Comparison of ENCODE assay signal across 24 cellular contexts in genomic region chr16:85037721-85038120, GRCh38.
"Had no signal": no experiment of that assay in that cellular context is flagged by ENCODE, and none has a peak within 500 bp of the region (broad histone marks: within the 10 kb centered on the region; RNA-seq: fewer than 3 reads in every experiment).

No MANE protein-coding gene starts in this region.

- H3K36me3 Mint-ChIP-seq: activated CD8-positive, alpha-beta memory T cell treated with anti-CD3 and anti-CD28 coated beads, Interleukin-2, amount 10 ng/mL, durations not matched to agents 7 days and 5 days; activated naive CD8-positive, alpha-beta T cell treated with anti-CD3 and anti-CD28 coated beads for 36 hours had no signal

- H3K27me3 Mint-ChIP-seq: activated B cell treated with CpG ODN at 0.5 μM for 24 hours; activated CD8-positive, alpha-beta memory T cell treated with anti-CD3 and anti-CD28 coated beads, Interleukin-2, amount 10 ng/mL, durations not matched to agents 7 days and 5 days; activated naive CD8-positive, alpha-beta T cell treated with anti-CD3 and anti-CD28 coated beads for 36 hours; T-cell had no signal

- H3K27me3 ChIP-seq: ascending aorta, brain microvascular endothelial cell, heart right ventricle, left lung, neutrophil, pancreas, right atrium auricular region, upper lobe of left lung had no signal

- H3K4me1 ChIP-seq: ascending aorta, foreskin keratinocyte, right atrium auricular region had no signal

- H3K4me1 Mint-ChIP-seq: activated B cell treated with CpG ODN at 0.5 μM for 24 hours; activated CD8-positive, alpha-beta memory T cell treated with anti-CD3 and anti-CD28 coated beads, Interleukin-2, amount 10 ng/mL, durations not matched to agents 7 days and 5 days had no signal

- ATAC-seq: activated CD8-positive, alpha-beta memory T cell treated with anti-CD3 and anti-CD28 coated beads, Interleukin-2, amount 10 ng/mL, durations not matched to agents 7 days and 5 days; activated CD8-positive, alpha-beta T cell treated with anti-CD3 and anti-CD28 coated beads, Interleukin-2, amount 10 ng/mL, durations not matched to agents 7 days and 5 days; heart right ventricle; left lung; T-cell had no signal

- H3K27ac ChIP-seq: ascending aorta, foreskin keratinocyte, heart right ventricle, left lung, pancreas, psoas muscle, right atrium auricular region, upper lobe of left lung had no signal

- H3K36me3 ChIP-seq: ascending aorta, brain microvascular endothelial cell, pancreas, right atrium auricular region had no signal

- DNase-seq: activated B cell treated with CpG ODN at 0.5 μM for 24 hours; activated CD8-positive, alpha-beta memory T cell treated with anti-CD3 and anti-CD28 coated beads, Interleukin-2, amount 10 ng/mL, durations not matched to agents 7 days and 5 days; activated CD8-positive, alpha-beta T cell treated with anti-CD3 and anti-CD28 coated beads, Interleukin-2, amount 10 ng/mL, durations not matched to agents 7 days and 5 days; activated naive CD4-positive, alpha-beta T cell; activated naive CD8-positive, alpha-beta T cell treated with anti-CD3 and anti-CD28 coated beads for 36 hours; activated T-cell treated with anti-CD3 and anti-CD28 coated beads, Interleukin-2, amount 50 U/mL, for 48 hours; cortex of kidney; heart right ventricle; left lung; mucosa of descending colon; stimulated activated CD4-positive, alpha-beta T cell treated with anti-CD3 and anti-CD28 coated beads, Interleukin-2, amount 100 ng/mL, for 48 hours; substantia nigra; T-cell; upper lobe of left lung had no signal

- H3K9me3 ChIP-seq: ascending aorta, heart right ventricle, left lung, mucosa of descending colon, neutrophil, pancreas, psoas muscle, right atrium auricular region, upper lobe of left lung had no signal

- H3K4me3 Mint-ChIP-seq: activated B cell treated with CpG ODN at 0.5 μM for 24 hours; activated CD8-positive, alpha-beta memory T cell treated with anti-CD3 and anti-CD28 coated beads, Interleukin-2, amount 10 ng/mL, durations not matched to agents 7 days and 5 days; activated CD8-positive, alpha-beta T cell treated with anti-CD3 and anti-CD28 coated beads, Interleukin-2, amount 10 ng/mL, durations not matched to agents 7 days and 5 days; activated naive CD8-positive, alpha-beta T cell treated with anti-CD3 and anti-CD28 coated beads for 36 hours; nephron; T-cell; T-helper 2 cell treated with Interferon-gamma antibody and Interleukin-4, amounts not matched to agents 5 μg/mL and 100 μg/mL, for 36 hours had no signal

- H3K9me3 Mint-ChIP-seq: activated B cell treated with CpG ODN at 0.5 μM for 24 hours; activated naive CD8-positive, alpha-beta T cell treated with anti-CD3 and anti-CD28 coated beads for 36 hours; nephron; T-cell; T-helper 2 cell treated with Interferon-gamma antibody and Interleukin-4, amounts not matched to agents 5 μg/mL and 100 μg/mL, for 36 hours had no signal

- H3K27ac Mint-ChIP-seq: activated B cell treated with CpG ODN at 0.5 μM for 24 hours; activated CD8-positive, alpha-beta memory T cell treated with anti-CD3 and anti-CD28 coated beads, Interleukin-2, amount 10 ng/mL, durations not matched to agents 7 days and 5 days; activated CD8-positive, alpha-beta T cell treated with anti-CD3 and anti-CD28 coated beads, Interleukin-2, amount 10 ng/mL, durations not matched to agents 7 days and 5 days; activated naive CD8-positive, alpha-beta T cell treated with anti-CD3 and anti-CD28 coated beads for 36 hours; nephron; T-helper 2 cell treated with Interferon-gamma antibody and Interleukin-4, amounts not matched to agents 5 μg/mL and 100 μg/mL, for 36 hours had no signal

- H3K4me3 ChIP-seq: ascending aorta, heart right ventricle, left lung, lung, mucosa of descending colon, pancreas, psoas muscle, right atrium auricular region, upper lobe of left lung had no signal
